In genomic region chr7:149422065-149422913, GRCh38 we compare ENCODE assay signal across 8 cellular contexts. TPM values are rescaled to one million over a fixed set of nuclear protein-coding genes. Genes with fewer than 3 reads are reported as not detected.
DNase-seq lines count a peak whose midpoint lies in the region; ATAC-seq, FAIRE-seq and TF ChIP-seq lines count a peak whose summit lies in the region.

No MANE protein-coding gene starts in this region.

- H3K79me1 ChIP-seq in H1 (ENCODE audit: low read depth, low read length): no peaks in the 10 kb centered on the region

- TF ChIP-seq EP300 in H1 (IDR thresholded peaks at IDR 0.05; ENCODE audit: borderline replicate concordance in 1 of 2, low read depth in 2 of 2, low read length in 2 of 2): no peak

- POLR2A ChIA-PET in activated CD8-positive, alpha-beta T cell treated with anti-CD3 and anti-CD28 coated beads for 36 hours (lab: Charles Lee): interaction anchor here (0.9 to 2.0 kb wide), 5 partner anchors 10 to 275 kb away, joined by 3 to 6 read pairs (median 4); partner anchors contain the start of gene ZNF398
- POLR2A ChIA-PET in H1 (lab: Charles Lee; ENCODE audit: partially characterized antibody): interaction anchor here (0.6 to 3.3 kb wide), 7 partner anchors 10 to 225 kb away, joined by 3 to 27 read pairs (median 4); partner anchors contain the start of gene ZNF777

- ATAC-seq in GM19043 (IDR thresholded peaks at IDR 0.05; ENCODE audit: low read depth, unreplicated experiment): peak; percentile 93
- peak; percentile 99 for ATAC-seq in HG03280 (IDR thresholded peaks at IDR 0.05; ENCODE audit: unreplicated experiment)
- ATAC-seq in activated CD8-positive, alpha-beta T cell treated with anti-CD3 and anti-CD28 coated beads for 36 hours: peak; percentile 98

- H4K5ac ChIP-seq in H1 (ENCODE audit: insufficient read length, low read depth, low read length): peak overlapping the region; percentile 83

- no peak for FAIRE-seq in H1 (lab: Jason Lieb, UNC)

- TF ChIP-seq CTCF in C4-2B (conservative IDR thresholded peaks at IDR 0.05) (peak; percentile 100), H1 (IDR thresholded peaks at IDR 0.05; ENCODE audit: control extremely low read depth in 1 of 3, insufficient read depth in 1 of 3, low read depth in 1 of 3, low read length in 3 of 3) (peak; percentile 78 to 98 (median 82))
- peak; percentile 61 for TF ChIP-seq CTCF in activated CD8-positive, alpha-beta T cell treated with anti-CD3 and anti-CD28 coated beads for 36 hours (IDR thresholded peaks at IDR 0.05)

- peak overlapping the region; percentile 96 for H2AFZ ChIP-seq in H1 (ENCODE audit: low read length)

- peak in 1 of 2 experiments; percentile 46; a peak in 1 of 3 replicates for TF ChIP-seq POLR2A in H1 (IDR thresholded peaks at IDR 0.05; ENCODE audit: control extremely low read depth in 1 of 2, low read depth in 2 of 2, low read length in 2 of 2)

- H3K27ac ChIP-seq in C4-2B: peak overlapping the region; percentile 57
- H3K27ac ChIP-seq in H1 (ENCODE audit: low read depth, low read length): no peak overlapping the region

- no peak overlapping the region for H3K4ac ChIP-seq in H1 (replicated peaks; ENCODE audit: insufficient read length, low read depth, low read length)

- no peaks in the 10 kb centered on the region for H4K20me1 ChIP-seq in H1 (replicated peaks in 1 of 2; ENCODE audit: control insufficient read depth in 1 of 2, insufficient read depth in 2 of 2, low read length in 2 of 2)

- 6% methylated on average over 49 of the region's 71 CpGs; no CpG with 5 or more reads in 1 of the 2 experiments for WGBS in H1 (ENCODE audit: extremely low coverage in 1 of 2, insufficient coverage in 1 of 2, insufficient read length in 1 of 2, insufficient replicate concordance in 2 of 2, low coverage in 1 of 2, low lambda C conversion rate in 2 of 2, missing lambda C conversion rate in 1 of 2), 2 experiments

- CTCF ChIA-PET in activated CD8-positive, alpha-beta T cell treated with anti-CD3 and anti-CD28 coated beads for 36 hours (lab: Charles Lee): interaction anchor here (0.6 to 2.6 kb wide), 24 partner anchors 8 to 417 kb away, joined by 3 to 14 read pairs (median 5); partner anchors contain the start of gene ZNF777
- CTCF ChIA-PET in H1 (lab: Charles Lee; ENCODE audit: partially characterized antibody): interaction anchor here (0.6 to 3.3 kb wide), 31 partner anchors 8 to 226 kb away, joined by 3 to 16 read pairs (median 3); partner anchors contain the start of gene ZNF777

- DNase-seq in NCI-H460 (ENCODE audit: extremely low read depth, low read depth) (peak; percentile 65), H1 (ENCODE audit: low read depth in 1 of 2, low spot score in 2 of 2) (peak in 1 of 2 experiments; percentile 83), midbrain (lab: John Stamatoyannopoulos, UW) (peak; percentile 58)
- peak; percentile 67 for DNase-seq in activated CD8-positive, alpha-beta T cell treated with anti-CD3 and anti-CD28 coated beads for 36 hours
- DNase-seq in stimulated activated CD8-positive, alpha-beta memory T cell treated with anti-CD3 and anti-CD28 coated beads, Interleukin-4, amount 100 ng/mL, for 1 hour (ENCODE audit: low read depth in 2 of 2, low spot score in 1 of 2): peak; percentile 18 to 38

- H3K9me3 Mint-ChIP-seq in activated CD8-positive, alpha-beta T cell treated with anti-CD3 and anti-CD28 coated beads for 36 hours: no peaks in the 10 kb centered on the region

- peak overlapping the region; percentile 75 for H3K27ac Mint-ChIP-seq in activated CD8-positive, alpha-beta T cell treated with anti-CD3 and anti-CD28 coated beads for 36 hours

- H2BK5ac ChIP-seq in H1 (ENCODE audit: low read depth, low read length): no peak overlapping the region

- H3K4me3 Mint-ChIP-seq in activated CD8-positive, alpha-beta T cell treated with anti-CD3 and anti-CD28 coated beads for 36 hours: peak overlapping the region; percentile 72

- no peak overlapping the region for H2BK120ac ChIP-seq in H1 (replicated peaks; ENCODE audit: low read depth, low read length)

- H3K9ac ChIP-seq in H1 (replicated peaks in 1 of 4; ENCODE audit: extremely low read depth in 1 of 4, low read depth in 3 of 4, low read length in 3 of 4): peak overlapping the region in 3 of 4 experiments; percentile 29 to 46 (median 38); a peak in 6 of 7 replicates

- peaks cover 0 to 4% (median under 1%) of the 10 kb centered on the region in 4 experiments; a peak in 4 of 7 replicates for H3K4me1 ChIP-seq in H1 (replicated peaks in 1 of 4; ENCODE audit: control insufficient read depth in 3 of 4, insufficient read depth in 4 of 4, low read length in 3 of 4)

- peaks cover 4% of the 10 kb centered on the region; the same call in 1 of the 2 replicates for H3K23me2 ChIP-seq in H1 (ENCODE audit: low read depth, low read length)

- no peaks in the 10 kb centered on the region for H3K79me2 ChIP-seq in H1 (ENCODE audit: control insufficient read depth in 1 of 2, insufficient read depth in 2 of 2, low read length in 2 of 2)

- peak overlapping the region; percentile 54 to 73 (median 61) for H3K4me3 ChIP-seq in H1 (ENCODE audit: extremely low read depth in 1 of 4, insufficient read depth in 2 of 4, low read depth in 3 of 4, low read length in 4 of 4)

- H3K36me3 ChIP-seq in H1 (ENCODE audit: control insufficient read depth in 2 of 4, insufficient read depth in 4 of 4, low read length in 3 of 4): no peaks in the 10 kb centered on the region

- no peaks in the 10 kb centered on the region for H3K36me3 Mint-ChIP-seq in activated CD8-positive, alpha-beta T cell treated with anti-CD3 and anti-CD28 coated beads for 36 hours (ENCODE audit: low read depth)

- no peak overlapping the region for H3K14ac ChIP-seq in H1 (ENCODE audit: insufficient read length)

- H3K27me3 Mint-ChIP-seq in activated CD8-positive, alpha-beta T cell treated with anti-CD3 and anti-CD28 coated beads for 36 hours: no peaks in the 10 kb centered on the region

- H2AK5ac ChIP-seq in H1 (ENCODE audit: low read depth, low read length): no peak overlapping the region

- no peaks in the 10 kb centered on the region for H3K9me3 ChIP-seq in H1 (ENCODE audit: insufficient read depth in 2 of 2, low read depth in 1 of 2, low read length in 1 of 2)

- H3K56ac ChIP-seq in H1 (replicated peaks; ENCODE audit: insufficient read length, low read depth, low read length): no peak overlapping the region

- H3K18ac ChIP-seq in H1 (ENCODE audit: extremely low read depth, low read length): peak overlapping the region; percentile 71

- H3K23ac ChIP-seq in H1 (ENCODE audit: insufficient read length): no peak overlapping the region

- H2BK20ac ChIP-seq in H1 (ENCODE audit: low read length): no peak overlapping the region

- no peak overlapping the region for H2BK12ac ChIP-seq in H1 (ENCODE audit: low read depth, low read length)

- H3K4me1 Mint-ChIP-seq in activated CD8-positive, alpha-beta T cell treated with anti-CD3 and anti-CD28 coated beads for 36 hours (ENCODE audit: low read depth): peaks cover 10% of the 10 kb centered on the region

- no peak overlapping the region for H4K91ac ChIP-seq in H1 (replicated peaks; ENCODE audit: insufficient read length, low read length)

- H3K27me3 ChIP-seq in H1 (replicated peaks in 1 of 4; ENCODE audit: control insufficient read depth in 3 of 4, extremely low read depth in 1 of 4, insufficient read depth in 3 of 4, low read length in 3 of 4): peaks cover 0 to 7% (median 6%) of the 10 kb centered on the region in 4 experiments; a peak in 5 of 7 replicates

- no peak overlapping the region for H2BK15ac ChIP-seq in H1 (ENCODE audit: low read length)

- intact Hi-C loops in activated CD8-positive, alpha-beta T cell treated with anti-CD3 and anti-CD28 coated beads for 36 hours (cut with micrococcal nuclease): loop anchor here (5.0 kb wide), 1 partner anchor 75 kb away; the partner anchor contains the start of gene ZNF746

- H4K8ac ChIP-seq in H1 (ENCODE audit: extremely low read depth, insufficient read depth, low read length): peak overlapping the region; percentile 73

- peak; percentile 42 to 56; a peak in 3 of 4 replicates for TF ChIP-seq RAD21 in H1 (IDR thresholded peaks at IDR 0.05 in 1 of 2, conservative IDR thresholded peaks at IDR 0.05 in 1 of 2; ENCODE audit: low read depth in 2 of 2, low read length in 2 of 2)

- H3K4me2 ChIP-seq in H1 (ENCODE audit: insufficient read depth in 1 of 2, low read depth in 2 of 2, low read length in 2 of 2): peak overlapping the region; percentile 70 to 71

TF ChIP-seq in H1, 55 proteins besides CTCF, POLR2A, EP300 and RAD21 (continues in another document):
- TF ChIP-seq CTBP2 (IDR thresholded peaks at IDR 0.05; ENCODE audit: borderline replicate concordance, insufficient read depth, insufficient read length, low read length): peak; percentile 36
- peak; percentile 57 for TF ChIP-seq TAF1 (IDR thresholded peaks at IDR 0.05; ENCODE audit: low read depth, low read length)
- TF ChIP-seq, protein P1, sequence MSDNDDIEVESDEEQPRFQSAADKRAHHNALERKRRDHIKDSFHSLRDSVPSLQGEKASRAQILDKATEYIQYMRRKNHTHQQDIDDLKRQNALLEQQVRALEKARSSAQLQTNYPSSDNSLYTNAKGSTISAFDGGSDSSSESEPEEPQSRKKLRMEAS (IDR thresholded peaks at IDR 0.05): peak; percentile 50; the same call in 1 of the 2 replicates
- no peak for TF ChIP-seq CHD1 (IDR thresholded peaks at IDR 0.05; ENCODE audit: low read depth, low read length)
- TF ChIP-seq TBP (IDR thresholded peaks at IDR 0.05; ENCODE audit: low read depth, low read length): 0 out of 2 replicates have a peak, but pooled peaks have one; percentile 43
- TF ChIP-seq SIRT6 (IDR thresholded peaks at IDR 0.05; ENCODE audit: low read length): no peak
- TF ChIP-seq HDAC2 (IDR thresholded peaks at IDR 0.05; ENCODE audit: borderline replicate concordance in 1 of 2, low read depth in 2 of 2, low read length in 2 of 2): no peak

RNA-seq across cellular contexts. Expression of gene ZNF777, which starts 38.6 kb away (rescaled TPM):
- 9.1 and 10.1 TPM in 2 replicates for total RNA-seq in NCI-H460 (2014; rRNA removed; shearing (Covaris generic))
- polyA plus RNA-seq in NCI-H460 (2014; cell fraction: nucleus; rRNA removed): 4.5 and 6.7 TPM in 2 replicates
- total RNA-seq in activated CD8-positive, alpha-beta T cell treated with anti-CD3 and anti-CD28 coated beads for 36 hours: 10 to 100 TPM; 11.7 to 12.5 TPM
- total RNA-seq in H1 (2021; fragmentation: NEBNext Ultra II Directional; extraction: Animal tissue kit (Norgen Biotek cat#: 25700)): 10.1 and 11.2 TPM in 2 replicates
- polyA plus RNA-seq in H1 (2011; rRNA removed): 8.0 and 9.4 TPM in 2 replicates
- polyA plus RNA-seq in H1 (2011; cell fraction: cytosol; rRNA removed): 7.3 TPM
- polyA plus RNA-seq in H1 (2011; cell fraction: nucleus; rRNA removed): 6.9 TPM
- polyA plus RNA-seq in H1 (2012, experiment 1 of 2): 5.7 to 11.4 TPM (median 9.2 TPM) in 4 replicates
- 6.2 TPM for polyA plus RNA-seq in H1 (2012, experiment 2 of 2)
- 6.5 TPM for polyA plus RNA-seq in H1 (2013, experiment 1 of 2)
- 6.1 TPM for polyA plus RNA-seq in H1 (2013, experiment 2 of 2)
- polyA minus RNA-seq in H1 (2011; rRNA and poly(A)+ RNA removed): 4.1 and 4.3 TPM in 2 replicates
- 9.1 TPM for polyA minus RNA-seq in H1 (2011; cell fraction: cytosol; rRNA and poly(A)+ RNA removed)
- 4.5 TPM for polyA minus RNA-seq in H1 (2011; cell fraction: nucleus; rRNA and poly(A)+ RNA removed)
